In the genomic region with DNA sequence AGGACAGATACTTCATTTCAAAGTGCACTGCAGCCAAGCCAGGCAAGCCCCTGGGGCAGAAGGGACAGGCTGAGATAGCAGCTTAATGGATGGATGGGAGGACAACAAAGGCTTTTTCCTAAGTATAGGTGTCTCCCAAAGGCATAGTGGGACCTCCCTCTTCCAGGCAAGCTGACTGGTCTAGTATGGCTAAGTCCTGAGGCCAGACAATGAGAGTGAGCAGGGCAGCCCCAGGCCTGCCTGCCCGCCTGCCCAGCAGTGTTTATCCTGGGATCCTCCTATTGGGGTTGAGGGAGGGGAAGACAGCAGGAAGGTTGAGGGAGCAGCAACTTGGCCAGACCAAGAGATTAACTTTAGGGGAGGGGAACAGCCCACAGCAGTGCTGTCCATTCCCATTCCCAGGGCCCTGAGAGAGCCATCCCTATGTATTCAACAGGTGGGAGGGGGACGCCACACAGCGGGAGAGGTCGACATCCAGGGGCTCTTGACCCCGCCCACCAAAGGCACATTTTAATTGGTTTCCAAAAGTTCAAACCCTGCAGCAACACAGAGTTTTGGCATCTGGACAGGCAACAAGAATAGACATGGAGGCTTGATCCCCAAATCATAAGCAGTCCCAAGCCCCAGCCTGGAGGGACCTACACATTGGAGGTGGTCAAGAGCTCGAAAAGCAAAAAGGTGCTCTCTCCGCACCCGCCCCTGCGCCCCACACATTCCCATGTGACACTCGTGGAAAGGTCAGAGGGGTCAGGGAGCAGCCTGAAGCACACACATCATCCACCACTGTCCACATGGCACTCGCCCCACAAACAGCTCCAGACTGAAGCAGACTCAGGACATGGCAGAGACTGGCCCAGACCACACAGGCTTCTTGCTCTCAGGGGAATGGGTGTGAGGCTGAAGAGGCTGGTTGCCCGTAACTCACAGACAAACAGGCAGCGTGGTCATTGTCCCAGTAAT, we compare ENCODE assay signal across 19 cellular contexts.
"Had no signal": no experiment of that assay in that cellular context is flagged by ENCODE, and none has a peak within 500 bp of the region (broad histone marks: within the 10 kb centered on the region; RNA-seq: fewer than 3 reads in every experiment).

No MANE protein-coding gene starts in this region.

- H3K9me3 Mint-ChIP-seq: activated CD4-positive, alpha-beta memory T cell treated with anti-CD3 and anti-CD28 coated beads for 36 hours; activated CD4-positive, alpha-beta T cell treated with anti-CD3 and anti-CD28 coated beads, Interleukin-2, amount 10 ng/mL, durations not matched to agents 24 days and 14 days; activated T-cell treated with anti-CD3 and anti-CD28 coated beads, Interleukin-2, amount 50 U/mL, for 4 hours; activated T-helper 2 cell treated with anti-CD3 and anti-CD28 coated beads, Interferon-gamma antibody, Interleukin-2, Interleukin-4, amounts not matched to agents 10 μg/mL and 5 μg/mL and 100 μg/mL, durations not matched to agents 14 hours and 24 hours and 36 hours; memory B cell; natural killer cell; stimulated activated memory B cell treated with anti-CD40 and anti-IgM and Interleukin-4, amounts not matched to agents 10 μg/mL and 1 μg/mL and 100 μg/mL, for 72 hours; stimulated activated naive CD8-positive, alpha-beta T cell treated with anti-CD3 and anti-CD28 coated beads, Interleukin-15, amount 100 ng/mL, for 72 hours had no signal

- H3K36me3 Mint-ChIP-seq: activated CD4-positive, alpha-beta memory T cell treated with anti-CD3 and anti-CD28 coated beads for 36 hours; activated naive CD8-positive, alpha-beta T cell; brain; memory B cell; natural killer cell; stimulated activated memory B cell treated with anti-CD40 and anti-IgM and Interleukin-4, amounts not matched to agents 10 μg/mL and 1 μg/mL and 100 μg/mL, for 72 hours had no signal

- ATAC-seq: activated T-cell treated with anti-CD3 and anti-CD28 coated beads, Interleukin-2, amount 50 U/mL, for 4 hours; natural killer cell; right lobe of liver; stimulated activated memory B cell treated with anti-CD40 and anti-IgM and Interleukin-4, amounts not matched to agents 10 μg/mL and 1 μg/mL and 100 μg/mL, for 72 hours; stimulated activated naive CD8-positive, alpha-beta T cell treated with anti-CD3 and anti-CD28 coated beads, Interleukin-15, amount 100 ng/mL, for 72 hours had no signal

- DNase-seq: activated CD4-positive, alpha-beta memory T cell treated with anti-CD3 and anti-CD28 coated beads for 36 hours; activated CD4-positive, alpha-beta T cell treated with anti-CD3 and anti-CD28 coated beads, Interleukin-2, amount 10 ng/mL, durations not matched to agents 24 days and 14 days; activated CD4-positive, CD25-positive, alpha-beta regulatory T cell treated with anti-CD3 and anti-CD28 coated beads, Interleukin-2, amount 50 U/mL, for 72 hours; activated CD8-positive, alpha-beta memory T cell treated with anti-CD3 and anti-CD28 coated beads, Interleukin-2, amount 50 U/mL, for 4 hours; activated naive CD4-positive, alpha-beta T cell treated with Interleukin-2 at 50 U/mL for 16 hours; activated T-cell treated with anti-CD3 and anti-CD28 coated beads, Interleukin-2, amount 50 U/mL, for 4 hours; effector memory CD4-positive, alpha-beta T cell; natural killer cell; right lobe of liver; stimulated activated CD4-positive, alpha-beta T cell treated with anti-CD3 and anti-CD28 coated beads, Interleukin-4, amount 100 ng/mL, for 4 hours; stimulated activated CD8-positive, alpha-beta memory T cell treated with anti-CD3 and anti-CD28 coated beads, Interleukin-4, amount 100 ng/mL, for 48 hours; stimulated activated naive CD8-positive, alpha-beta T cell treated with anti-CD3 and anti-CD28 coated beads, Interleukin-15, amount 100 ng/mL, for 72 hours; T-helper 2 cell; upper lobe of left lung had no signal

- H3K27ac Mint-ChIP-seq: activated CD4-positive, alpha-beta memory T cell treated with anti-CD3 and anti-CD28 coated beads for 36 hours; activated CD4-positive, alpha-beta T cell treated with anti-CD3 and anti-CD28 coated beads, Interleukin-2, amount 10 ng/mL, durations not matched to agents 24 days and 14 days; activated naive CD8-positive, alpha-beta T cell; activated T-helper 2 cell treated with anti-CD3 and anti-CD28 coated beads, Interferon-gamma antibody, Interleukin-2, Interleukin-4, amounts not matched to agents 10 μg/mL and 5 μg/mL and 100 μg/mL, durations not matched to agents 14 hours and 24 hours and 36 hours; memory B cell; natural killer cell; stimulated activated memory B cell treated with anti-CD40 and anti-IgM and Interleukin-4, amounts not matched to agents 10 μg/mL and 1 μg/mL and 100 μg/mL, for 72 hours; stimulated activated naive CD8-positive, alpha-beta T cell treated with anti-CD3 and anti-CD28 coated beads, Interleukin-15, amount 100 ng/mL, for 72 hours had no signal

- H3K27me3 Mint-ChIP-seq: activated CD4-positive, alpha-beta memory T cell treated with anti-CD3 and anti-CD28 coated beads for 36 hours; activated naive CD8-positive, alpha-beta T cell; stimulated activated memory B cell treated with anti-CD40 and anti-IgM and Interleukin-4, amounts not matched to agents 10 μg/mL and 1 μg/mL and 100 μg/mL, for 72 hours; stimulated activated naive CD8-positive, alpha-beta T cell treated with anti-CD3 and anti-CD28 coated beads, Interleukin-15, amount 100 ng/mL, for 72 hours had no signal

- H3K4me3 Mint-ChIP-seq: activated CD4-positive, alpha-beta memory T cell treated with anti-CD3 and anti-CD28 coated beads for 36 hours; activated CD4-positive, alpha-beta T cell treated with anti-CD3 and anti-CD28 coated beads, Interleukin-2, amount 10 ng/mL, durations not matched to agents 24 days and 14 days; activated naive CD8-positive, alpha-beta T cell; activated T-cell treated with anti-CD3 and anti-CD28 coated beads, Interleukin-2, amount 50 U/mL, for 4 hours; brain; memory B cell; natural killer cell; stimulated activated memory B cell treated with anti-CD40 and anti-IgM and Interleukin-4, amounts not matched to agents 10 μg/mL and 1 μg/mL and 100 μg/mL, for 72 hours; stimulated activated naive CD8-positive, alpha-beta T cell treated with anti-CD3 and anti-CD28 coated beads, Interleukin-15, amount 100 ng/mL, for 72 hours had no signal
